In genomic region chr2:240558229-240558885, GRCh38 we compare ENCODE assay signal across 8 cellular contexts. TPM values are rescaled to one million over a fixed set of nuclear protein-coding genes. Genes with fewer than 3 reads are reported as not detected.
DNase-seq lines count a peak whose midpoint lies in the region; ATAC-seq, FAIRE-seq and TF ChIP-seq lines count a peak whose summit lies in the region.

No MANE protein-coding gene starts in this region.

- no peak overlapping the region for H2AFZ ChIP-seq in keratinocyte (ENCODE audit: control insufficient read depth, low read length)

- H3K27ac Mint-ChIP-seq in activated naive CD8-positive, alpha-beta T cell treated with anti-CD3 and anti-CD28 coated beads, Interleukin-2, amount 10 ng/mL, durations not matched to agents 7 days and 5 days, result no peak overlapping the region

- TF ChIP-seq CTCF in keratinocyte (optimal IDR thresholded peaks at IDR 0.05 in 1 of 3, IDR thresholded peaks at IDR 0.05 in 1 of 3, conservative IDR thresholded peaks at IDR 0.05 in 1 of 3; ENCODE audit: extremely low read depth in 1 of 3, insufficient read depth in 2 of 3, low read length in 3 of 3) (no peak), tibial artery (IDR thresholded peaks at IDR 0.05) (no peak), omental fat pad (IDR thresholded peaks at IDR 0.05) (no peak)

- H3K9me3 ChIP-seq in keratinocyte (ENCODE audit: control insufficient read depth, low read depth, low read length) (no peaks in the 10 kb centered on the region), tibial artery (no peaks in the 10 kb centered on the region)

- H3K4me1 ChIP-seq in keratinocyte (ENCODE audit: control insufficient read depth, extremely low read depth, insufficient read depth, low read length) (peaks cover 32% of the 10 kb centered on the region), tibial artery (peaks cover 0 to 47% (median 34%) of the 10 kb centered on the region in 4 donors)

- H3K4me1 Mint-ChIP-seq in activated naive CD8-positive, alpha-beta T cell treated with anti-CD3 and anti-CD28 coated beads, Interleukin-2, amount 10 ng/mL, durations not matched to agents 7 days and 5 days, result peaks cover 37% of the 10 kb centered on the region

- H3K27me3 ChIP-seq in keratinocyte (ENCODE audit: control insufficient read depth, extremely low read depth, insufficient read depth, low read length) (no peaks in the 10 kb centered on the region), tibial artery (peaks cover 0 to 8% of the 10 kb centered on the region in 2 donors)

- POLR2A ChIA-PET in activated naive CD8-positive, alpha-beta T cell treated with anti-CD3 and anti-CD28 coated beads, Interleukin-2, amount 10 ng/mL, durations not matched to agents 7 days and 5 days (lab: Charles Lee), result interaction anchor here (0.9 to 2.8 kb wide), 2 partner anchors 8 to 28 kb away, joined by 3 to 16 read pairs; partner anchors contain the start of gene CAPN10

- peaks cover 11% of the 10 kb centered on the region for H3K36me3 Mint-ChIP-seq in activated naive CD8-positive, alpha-beta T cell treated with anti-CD3 and anti-CD28 coated beads, Interleukin-2, amount 10 ng/mL, durations not matched to agents 7 days and 5 days

- intact Hi-C loops in Right ventricle myocardium inferior (cut with DNase I), result loop anchor here (5.0 kb wide), 1 partner anchor 39 kb away; no protein-coding TSS in a partner anchor
- intact Hi-C loops in left cardiac atrium (cut with DNase I), result no loop called here
- intact Hi-C loops in tibial artery (cut with DNase I; ENCODE audit: low total_unique reads), result loop anchor here (10.0 kb wide), 1 partner anchor 104 kb away; no protein-coding TSS in a partner anchor
- intact Hi-C loops in sciatic nerve (cut with DNase I), result no loop called here

- peaks cover 0 to 1% of the 10 kb centered on the region in 2 experiments for H3K36me3 ChIP-seq in keratinocyte (ENCODE audit: control insufficient read depth in 2 of 2, extremely low read depth in 1 of 2, insufficient read depth in 2 of 2, low read length in 2 of 2)
- peaks cover 0 to 5% (median 0%) of the 10 kb centered on the region in 3 donors for H3K36me3 ChIP-seq in tibial artery

- H3K27ac ChIP-seq in keratinocyte (ENCODE audit: control insufficient read depth, insufficient read depth, low read length) (no peak overlapping the region), tibial artery (no peak overlapping the region)

- peak overlapping the region; percentile 97 for H3K4me2 ChIP-seq in keratinocyte (ENCODE audit: control insufficient read depth, extremely low read depth, insufficient read depth, low read depth, low read length)

- H3K79me2 ChIP-seq in keratinocyte (ENCODE audit: control insufficient read depth, insufficient read depth, low read length), result no peaks in the 10 kb centered on the region

- H4K20me1 ChIP-seq in keratinocyte (ENCODE audit: control insufficient read depth, extremely low read depth, insufficient read depth, low read length), result no peaks in the 10 kb centered on the region

- H3K9me1 ChIP-seq in keratinocyte (ENCODE audit: control insufficient read depth, extremely low read depth, insufficient read depth, low read length), result peaks cover 2% of the 10 kb centered on the region

- H3K4me3 ChIP-seq in keratinocyte (ENCODE audit: control insufficient read depth in 2 of 3, extremely low read depth in 1 of 3, insufficient read depth in 2 of 3, low read depth in 1 of 3, low read length in 3 of 3) (peak overlapping the region in 1 of 3 experiments; percentile 54), tibial artery (peak overlapping the region; percentile 41 to 54)

- H3K4me3 Mint-ChIP-seq in activated naive CD8-positive, alpha-beta T cell treated with anti-CD3 and anti-CD28 coated beads, Interleukin-2, amount 10 ng/mL, durations not matched to agents 7 days and 5 days, result peak overlapping the region; percentile 83

- no peaks in the 10 kb centered on the region for H3K9me3 Mint-ChIP-seq in activated naive CD8-positive, alpha-beta T cell treated with anti-CD3 and anti-CD28 coated beads, Interleukin-2, amount 10 ng/mL, durations not matched to agents 7 days and 5 days

- no peaks in the 10 kb centered on the region for H3K27me3 Mint-ChIP-seq in activated naive CD8-positive, alpha-beta T cell treated with anti-CD3 and anti-CD28 coated beads, Interleukin-2, amount 10 ng/mL, durations not matched to agents 7 days and 5 days

- ATAC-seq in Right ventricle myocardium inferior (no peak), left cardiac atrium (no peak), sciatic nerve (no peak), omental fat pad (ENCODE audit: low FRiP score) (no peak)
- no peak for ATAC-seq in activated naive CD8-positive, alpha-beta T cell treated with anti-CD3 and anti-CD28 coated beads, Interleukin-2, amount 10 ng/mL, durations not matched to agents 7 days and 5 days (ENCODE audit: low read depth)

- H3K9ac ChIP-seq in keratinocyte (ENCODE audit: control insufficient read depth, extremely low read depth, insufficient read depth, low read length), result no peak overlapping the region

- dilution Hi-C loops in keratinocyte (cut with MboI; ENCODE audit: extremely low pct_ligation_motif_present, low sequenced_read_pairs), result no loop called here

- DNase-seq in Right ventricle myocardium inferior (ENCODE audit: missing footprints) (peak; percentile 46), left cardiac atrium (no peak), keratinocyte (ENCODE audit: low read depth, low spot score) (no peak), tibial artery (no peak), sciatic nerve (ENCODE audit: low spot score) (no peak), HTR-8/SVneo (ENCODE audit: insufficient read length, low spot score) (no peak), omental fat pad (ENCODE audit: low spot score) (no peak)
- no peak for DNase-seq in activated naive CD8-positive, alpha-beta T cell treated with anti-CD3 and anti-CD28 coated beads, Interleukin-2, amount 10 ng/mL, durations not matched to agents 7 days and 5 days

- FAIRE-seq in keratinocyte (lab: Jason Lieb, UNC), result no peak
- FAIRE-seq in HTR-8/SVneo (lab: Jason Lieb, UNC), result no peak

RNA-seq across cellular contexts. Expression of gene ANKMY1, which starts 0.6 kb away (rescaled TPM):
- 5.9 TPM for total RNA-seq in Right ventricle myocardium inferior
- total RNA-seq in left cardiac atrium, result 1 to 10 TPM; 4.9 to 8.1 TPM
- total RNA-seq in activated naive CD8-positive, alpha-beta T cell treated with anti-CD3 and anti-CD28 coated beads, Interleukin-2, amount 10 ng/mL, durations not matched to agents 7 days and 5 days, result 10 to 100 TPM; 50.9 to 53.2 TPM
- 2.5 to 5.0 TPM (median 3.3 TPM) in 3 replicates for polyA plus RNA-seq in keratinocyte
- 2.6 TPM for polyA plus RNA-seq in keratinocyte (2011; ENCODE audit: low read depth)
- polyA plus RNA-seq in keratinocyte (2011; cell fraction: cytosol; rRNA removed), result 2.6 and 3.9 TPM in 2 replicates
- polyA plus RNA-seq in keratinocyte (2011; cell fraction: nucleus; rRNA removed), result 7.7 and 9.9 TPM in 2 replicates
- 3.6 and 4.7 TPM in 2 replicates for polyA plus RNA-seq in keratinocyte (2012; ENCODE audit: low replicate concordance)
- 4.3 to 17.3 TPM (median 7.7 TPM) in 3 replicates for polyA minus RNA-seq in keratinocyte
- polyA minus RNA-seq in keratinocyte (2011; cell fraction: cytosol; rRNA and poly(A)+ RNA removed), result 3.5 TPM
- polyA minus RNA-seq in keratinocyte (2011; cell fraction: nucleus; rRNA and poly(A)+ RNA removed), result 5.5 and 8.6 TPM in 2 replicates
- 30.7 TPM for total RNA-seq in sciatic nerve
- 10 to 100 TPM in 3 of 4 donors, 1 to 10 TPM in 1; 8.3 to 23.2 (median 16.7) TPM for total RNA-seq in omental fat pad

RNA-seq across cellular contexts. Expression of gene DUSP28, which starts 1.8 kb away (rescaled TPM):
- 14.4 TPM for total RNA-seq in Right ventricle myocardium inferior
- 1 to 10 TPM; 8.1 to 8.2 TPM for total RNA-seq in left cardiac atrium
- total RNA-seq in activated naive CD8-positive, alpha-beta T cell treated with anti-CD3 and anti-CD28 coated beads, Interleukin-2, amount 10 ng/mL, durations not matched to agents 7 days and 5 days, result 10 to 100 TPM; 12.3 to 13.8 TPM
- polyA plus RNA-seq in keratinocyte, result 2.8 to 4.4 TPM (median 4.1 TPM) in 3 replicates
- polyA plus RNA-seq in keratinocyte (2011; ENCODE audit: low read depth), result 0.54 TPM
- polyA plus RNA-seq in keratinocyte (2011; cell fraction: cytosol; rRNA removed), result 3.0 and 5.0 TPM in 2 replicates
- 2.1 and 3.7 TPM in 2 replicates for polyA plus RNA-seq in keratinocyte (2011; cell fraction: nucleus; rRNA removed)
- 1.9 and 6.3 TPM in 2 replicates for polyA plus RNA-seq in keratinocyte (2012; ENCODE audit: low replicate concordance)
- polyA minus RNA-seq in keratinocyte, result 0.23 to 1.7 TPM (median 0.42 TPM) in 3 replicates
- 2.1 TPM for polyA minus RNA-seq in keratinocyte (2011; cell fraction: cytosol; rRNA and poly(A)+ RNA removed)
- 0.95 and 1.0 TPM in 2 replicates for polyA minus RNA-seq in keratinocyte (2011; cell fraction: nucleus; rRNA and poly(A)+ RNA removed)
- 4.5 TPM for total RNA-seq in sciatic nerve
- 1 to 10 TPM; 3.3 to 5.5 (median 4.7) TPM for total RNA-seq in omental fat pad

RNA-seq across cellular contexts. Expression of gene RNPEPL1, which starts 9.9 kb away (rescaled TPM):
- total RNA-seq in Right ventricle myocardium inferior (98.4 TPM), left cardiac atrium (10 to 100 TPM; 47.3 to 67.6 TPM), sciatic nerve (38.8 TPM), omental fat pad (10 to 100 TPM; 41.6 to 97.4 (median 71.8) TPM)
- total RNA-seq in activated naive CD8-positive, alpha-beta T cell treated with anti-CD3 and anti-CD28 coated beads, Interleukin-2, amount 10 ng/mL, durations not matched to agents 7 days and 5 days, result 100 to 1,000 TPM; 124 TPM
- polyA plus RNA-seq in keratinocyte, result 3.7 to 10.1 TPM (median 6.5 TPM) in 3 replicates
- 16.5 TPM for polyA plus RNA-seq in keratinocyte (2011; ENCODE audit: low read depth)
- 7.4 and 17.1 TPM in 2 replicates for polyA plus RNA-seq in keratinocyte (2011; cell fraction: cytosol; rRNA removed)
- 13.0 and 19.1 TPM in 2 replicates for polyA plus RNA-seq in keratinocyte (2011; cell fraction: nucleus; rRNA removed)
- polyA plus RNA-seq in keratinocyte (2012; ENCODE audit: low replicate concordance), result 17.6 and 23.4 TPM in 2 replicates
- polyA minus RNA-seq in keratinocyte, result 8.4 to 59.2 TPM (median 10.9 TPM) in 3 replicates
- 44.5 TPM for polyA minus RNA-seq in keratinocyte (2011; cell fraction: cytosol; rRNA and poly(A)+ RNA removed)
- 13.1 and 14.1 TPM in 2 replicates for polyA minus RNA-seq in keratinocyte (2011; cell fraction: nucleus; rRNA and poly(A)+ RNA removed)

RNA-seq across cellular contexts. Expression of gene CAPN10, which starts 28.2 kb away (rescaled TPM):
- 51.8 TPM for total RNA-seq in Right ventricle myocardium inferior
- total RNA-seq in left cardiac atrium, result 10 to 100 TPM; 17.9 to 26.6 TPM
- total RNA-seq in activated naive CD8-positive, alpha-beta T cell treated with anti-CD3 and anti-CD28 coated beads, Interleukin-2, amount 10 ng/mL, durations not matched to agents 7 days and 5 days, result 10 to 100 TPM; 72.3 to 74.2 TPM
- polyA plus RNA-seq in keratinocyte, result 6.1 to 11.8 TPM (median 7.1 TPM) in 3 replicates
- polyA plus RNA-seq in keratinocyte (2011; ENCODE audit: low read depth), result 1.8 TPM
- 2.8 and 6.2 TPM in 2 replicates for polyA plus RNA-seq in keratinocyte (2011; cell fraction: cytosol; rRNA removed)
- 25.2 and 31.0 TPM in 2 replicates for polyA plus RNA-seq in keratinocyte (2011; cell fraction: nucleus; rRNA removed)
- 10.3 and 11.0 TPM in 2 replicates for polyA plus RNA-seq in keratinocyte (2012; ENCODE audit: low replicate concordance)
- polyA minus RNA-seq in keratinocyte, result 4.4 to 7.3 TPM (median 4.7 TPM) in 3 replicates
- polyA minus RNA-seq in keratinocyte (2011; cell fraction: cytosol; rRNA and poly(A)+ RNA removed), result 2.7 TPM
- polyA minus RNA-seq in keratinocyte (2011; cell fraction: nucleus; rRNA and poly(A)+ RNA removed), result 10.9 and 16.0 TPM in 2 replicates
- total RNA-seq in sciatic nerve, result 37.2 TPM
- 10 to 100 TPM; 11.6 to 22.6 (median 17.7) TPM for total RNA-seq in omental fat pad

Comparison
In these comparisons a context has a peak if more than half of its experiments do, and no peak if none do; other contexts are left out.
1. intact Hi-C loops: an anchor here in Right ventricle myocardium inferior (5.0 kb wide) and tibial artery (10.0 kb wide); none called in left cardiac atrium and sciatic nerve.